ENCODE assay signal across 16 cellular contexts in genomic region chr4:176469546-176469945, GRCh38.
A peak's percentile ranks its signal among the peaks of the same experiment; 100 is the strongest.
DNase-seq lines count a peak whose midpoint lies in the region; ATAC-seq and TF ChIP-seq lines count a peak whose summit lies in the region.
"Had no signal": no experiment of that assay in that cellular context is flagged by ENCODE, and none has a peak within 500 bp of the region (broad histone marks: within the 10 kb centered on the region; RNA-seq: fewer than 3 reads in every experiment).

No MANE protein-coding gene starts in this region.

- H3K4me3 ChIP-seq in AG10803 (ENCODE audit: low read length) (no peak overlapping the region), body of pancreas (no peak overlapping the region)
- H3K4me3 ChIP-seq: BLaER1 had no signal

- TF ChIP-seq CTCF in AG10803 (conservative IDR thresholded peaks at IDR 0.05; ENCODE audit: low read length) (no peak), Calu3 (IDR thresholded peaks at IDR 0.05; ENCODE audit: unreplicated experiment) (no peak), body of pancreas (IDR thresholded peaks at IDR 0.05) (no peak)

- H3K9me3 Mint-ChIP-seq in Calu3 (ENCODE audit: low read depth, unreplicated experiment): no peaks in the 10 kb centered on the region

- no peaks in the 10 kb centered on the region for H3K9me3 ChIP-seq in body of pancreas
- H3K9me3 ChIP-seq: BLaER1 had no signal

- DNase-seq in AG10803 (ENCODE audit: low read depth) (peak; percentile 10), ELR (ENCODE audit: low read depth) (peak; percentile 3), LHCN-M2 (ENCODE audit: low read depth) (peak; percentile 8), Calu3 (no peak), UCSD-AML1 (lab: John Stamatoyannopoulos, UW; ENCODE audit: unreplicated experiment) (no peak), AG08396 (ENCODE audit: low spot score) (no peak), body of pancreas (no peak)
- DNase-seq: 8988T; AML-193; CD4-positive, alpha-beta memory T cell; DMS79 treated with DMSO at 0.1 percent for 48 hours; GDM1; H9 had no signal

- no peaks in the 10 kb centered on the region for H3K36me3 Mint-ChIP-seq in Calu3 (ENCODE audit: insufficient read depth, unreplicated experiment)
- H3K36me3 Mint-ChIP-seq: CD14-positive monocyte; CD4-positive, alpha-beta memory T cell had no signal

- H3K36me3 ChIP-seq in body of pancreas (replicated peaks in 1 of 2; ENCODE audit: insufficient read depth in 1 of 2, low read depth in 2 of 2): no peaks in the 10 kb centered on the region
- H3K36me3 ChIP-seq: BLaER1 had no signal

- BruUV-seq in Calu3 (replicated peaks; lab: Mats Ljungman, UMichigan): no TSS peak

- intact Hi-C loops in Calu3 (cut with micrococcal nuclease; ENCODE audit: unreplicated experiment) (no loop called here), body of pancreas (cut with DNase I) (no loop called here)

- no peaks in the 10 kb centered on the region for H3K27me3 Mint-ChIP-seq in Calu3 (ENCODE audit: unreplicated experiment)
- H3K27me3 Mint-ChIP-seq: CD4-positive, alpha-beta memory T cell had no signal

- no peak for ATAC-seq in body of pancreas

- no peak overlapping the region for H3K27ac ChIP-seq in body of pancreas
- H3K27ac ChIP-seq: BLaER1, KMS-11 had no signal

- H3K4me1 Mint-ChIP-seq in Calu3 (ENCODE audit: low read depth, unreplicated experiment): no peaks in the 10 kb centered on the region
- H3K4me1 Mint-ChIP-seq: CD14-positive monocyte; CD4-positive, alpha-beta memory T cell; H9 had no signal

- no peak overlapping the region for H3K4me3 Mint-ChIP-seq in Calu3 (ENCODE audit: low read depth, unreplicated experiment)
- H3K4me3 Mint-ChIP-seq: CD14-positive monocyte; CD4-positive, alpha-beta memory T cell; H9 had no signal

- H3K27me3 ChIP-seq in body of pancreas: no peaks in the 10 kb centered on the region
- H3K27me3 ChIP-seq: BLaER1 had no signal

- no peaks in the 10 kb centered on the region for H3K4me1 ChIP-seq in body of pancreas
- H3K4me1 ChIP-seq: BLaER1 had no signal

- no peak overlapping the region for H3K27ac Mint-ChIP-seq in Calu3 (ENCODE audit: unreplicated experiment)
- H3K27ac Mint-ChIP-seq: CD14-positive monocyte; CD4-positive, alpha-beta memory T cell had no signal

- CTCF ChIA-PET in Calu3 (lab: Charles Lee): interaction anchor here (0.7 kb wide), 1 partner anchor 25 kb away, joined by 3 read pairs; no protein-coding TSS in a partner anchor

- no peak for TF ChIP-seq POLR2A in body of pancreas (IDR thresholded peaks at IDR 0.05)

Comparison
In these comparisons a context has a peak if more than half of its experiments do, and no peak if none do; other contexts are left out.
1. DNase-seq: peak in AG10803 (single experiment), ELR (single experiment) and LHCN-M2 (single experiment); none in Calu3 (single experiment), UCSD-AML1 (single experiment), AG08396 (single experiment) and body of pancreas (0 of 4).